In genomic region chr17:38673714-38674012, GRCh38 we compare ENCODE assay signal across 8 cellular contexts. TPM values are rescaled to one million over a fixed set of nuclear protein-coding genes. Genes with fewer than 3 reads are reported as not detected.
A peak's percentile ranks its signal among the peaks of the same experiment; 100 is the strongest.
DNase-seq lines count a peak whose midpoint lies in the region; ATAC-seq and TF ChIP-seq lines count a peak whose summit lies in the region.

No MANE protein-coding gene starts in this region.

- TF ChIP-seq POLR2A in body of pancreas (IDR thresholded peaks at IDR 0.05), result no peak

- DNase-seq in AG20443 (ENCODE audit: low spot score), result peak; percentile 53
- DNase-seq in body of pancreas, result peak in 3 of 4 donors; percentile 15 to 31 (median 30)
- no peak for DNase-seq in mesenchymal stem cell
- DNase-seq in NCI-H526 (lab: John Stamatoyannopoulos, UW), result no peak
- no peak for DNase-seq in DMS114 treated with DMSO at 0.1 percent for 48 hours (lab: John Stamatoyannopoulos, UW; ENCODE audit: unreplicated experiment)

- H3K23ac ChIP-seq in mesenchymal stem cell (ENCODE audit: low read length in 2 of 2), result no peak overlapping the region

- peaks cover 0 to 7% of the 10 kb centered on the region in 2 donors for H3K27me3 ChIP-seq in body of pancreas
- peaks cover 53 to 62% of the 10 kb centered on the region in 2 experiments for H3K27me3 ChIP-seq in mesenchymal stem cell (ENCODE audit: control insufficient read depth in 1 of 2, insufficient read depth in 1 of 2, low read length in 2 of 2)

- H2AK5ac ChIP-seq in mesenchymal stem cell (ENCODE audit: low read length, severe bottlenecking), result no peak overlapping the region

- no peak overlapping the region for H2AFZ ChIP-seq in mesenchymal stem cell (ENCODE audit: low read depth, low read length)

- H3K27ac ChIP-seq in body of pancreas, result peak overlapping the region in 1 of 4 donors; percentile 55
- H3K27ac ChIP-seq in mesenchymal stem cell (ENCODE audit: low read length, poor library complexity, severe bottlenecking), result no peak overlapping the region

- no peak overlapping the region for H3K9ac ChIP-seq in mesenchymal stem cell (ENCODE audit: low read length)

- no peak overlapping the region for H4K8ac ChIP-seq in mesenchymal stem cell (ENCODE audit: low read length)

- H3K9me3 ChIP-seq in body of pancreas (no peaks in the 10 kb centered on the region), mesenchymal stem cell (ENCODE audit: control insufficient read depth, low read length) (no peaks in the 10 kb centered on the region)

- peak overlapping the region; percentile 85 for H3K4me2 ChIP-seq in mesenchymal stem cell (ENCODE audit: low read length, poor library complexity, severe bottlenecking)

- H2BK12ac ChIP-seq in mesenchymal stem cell (ENCODE audit: low read length in 2 of 2), result no peak overlapping the region

- H3K14ac ChIP-seq in mesenchymal stem cell (ENCODE audit: low read length in 2 of 2), result no peak overlapping the region

- H2BK120ac ChIP-seq in mesenchymal stem cell (ENCODE audit: low read depth, low read length), result no peak overlapping the region

- no peak overlapping the region for H3K4ac ChIP-seq in mesenchymal stem cell (ENCODE audit: low read depth in 1 of 2, low read length in 2 of 2)

- H2BK15ac ChIP-seq in mesenchymal stem cell (ENCODE audit: low read depth, poor library complexity, severe bottlenecking), result peak overlapping the region; percentile 90

- TF ChIP-seq CTCF in body of pancreas (IDR thresholded peaks at IDR 0.05), result peak in 1 of 7 experiments; percentile 11

- H3K79me1 ChIP-seq in mesenchymal stem cell (replicated peaks; ENCODE audit: low read length, poor library complexity, severe bottlenecking), result no peaks in the 10 kb centered on the region

- no peak overlapping the region for H2BK5ac ChIP-seq in mesenchymal stem cell (ENCODE audit: low read depth, low read length, poor library complexity, severe bottlenecking)

- H3K4me3 ChIP-seq in body of pancreas (peak overlapping the region; percentile 32 to 38), mesenchymal stem cell (ENCODE audit: insufficient read depth in 1 of 2, low read depth in 1 of 2, low read length in 2 of 2) (peak overlapping the region in 1 of 2 experiments; percentile 72)

- WGBS in body of pancreas, 2 donors, result 0% methylated on average over 33 of the region's 40 CpGs; no CpG with 5 or more reads in 1 of the 2 donors
- WGBS in mesenchymal stem cell, result 0% methylated on average over 21 of the region's 40 CpGs

- ATAC-seq in GM21576 (IDR thresholded peaks at IDR 0.05; ENCODE audit: unreplicated experiment), result peak; percentile 14
- peak; percentile 9 for ATAC-seq in body of pancreas
- no peak for ATAC-seq in HG02588 (IDR thresholded peaks at IDR 0.05; ENCODE audit: unreplicated experiment)
- ATAC-seq in HG03135 (IDR thresholded peaks at IDR 0.05; ENCODE audit: unreplicated experiment), result no peak

- no peak overlapping the region for H3K18ac ChIP-seq in mesenchymal stem cell (ENCODE audit: low read depth in 1 of 2, low read length in 2 of 2)

- intact Hi-C loops in body of pancreas (cut with DNase I), result no loop called here

- H4K91ac ChIP-seq in mesenchymal stem cell (ENCODE audit: low read length), result no peak overlapping the region

- H3K4me1 ChIP-seq in body of pancreas (peaks cover 33% of the 10 kb centered on the region), mesenchymal stem cell (ENCODE audit: control insufficient read depth, insufficient read depth, low read depth, low read length) (peaks cover 18% of the 10 kb centered on the region)

- no peaks in the 10 kb centered on the region for H3K36me3 ChIP-seq in body of pancreas (replicated peaks in 1 of 2; ENCODE audit: insufficient read depth in 1 of 2, low read depth in 2 of 2)
- no peaks in the 10 kb centered on the region for H3K36me3 ChIP-seq in mesenchymal stem cell (ENCODE audit: control insufficient read depth in 1 of 2, insufficient read depth in 2 of 2, low read depth in 1 of 2, low read length in 2 of 2)

RNA-seq across cellular contexts. Expression of gene EPOP, which starts 1.1 kb away (rescaled TPM):
- total RNA-seq in body of pancreas, result 10 to 100 TPM in 1 of 2 donors, 1 to 10 TPM in 1; 3.9 to 11.2 TPM
- 0.47 TPM for polyA plus RNA-seq in mesenchymal stem cell (2013, experiment 1 of 2)
- polyA plus RNA-seq in mesenchymal stem cell (2013, experiment 2 of 2), result 0.48 TPM

RNA-seq across cellular contexts. Expression of gene MLLT6, which starts 31.4 kb away (rescaled TPM):
- total RNA-seq in body of pancreas, result 100 to 1,000 TPM in 1 of 2 donors, 10 to 100 TPM in 1; 90.8 to 121 TPM
- 12.6 TPM for polyA plus RNA-seq in mesenchymal stem cell (2013, experiment 1 of 2)
- polyA plus RNA-seq in mesenchymal stem cell (2013, experiment 2 of 2), result 11.8 TPM

RNA-seq across cellular contexts. Expression of gene CISD3, which starts 56.5 kb away (rescaled TPM):
- 10 to 100 TPM; 11.2 TPM for total RNA-seq in body of pancreas
- 18.8 TPM for polyA plus RNA-seq in mesenchymal stem cell (2013, experiment 1 of 2)
- polyA plus RNA-seq in mesenchymal stem cell (2013, experiment 2 of 2), result 19.6 TPM

Comparison
In these comparisons a context has a peak if more than half of its experiments do, and no peak if none do; other contexts are left out.
1. DNase-seq: peak in AG20443 (single experiment) and body of pancreas (3 of 4); none in mesenchymal stem cell (single experiment), NCI-H526 (0 of 2) and DMS114 treated with DMSO at 0.1 percent for 48 hours (single experiment).
2. ATAC-seq: peak in GM21576 (single experiment) and body of pancreas (single experiment); none in HG02588 (single experiment) and HG03135 (single experiment).